18 cellular contexts compared by ENCODE assay signal in the genomic region with DNA sequence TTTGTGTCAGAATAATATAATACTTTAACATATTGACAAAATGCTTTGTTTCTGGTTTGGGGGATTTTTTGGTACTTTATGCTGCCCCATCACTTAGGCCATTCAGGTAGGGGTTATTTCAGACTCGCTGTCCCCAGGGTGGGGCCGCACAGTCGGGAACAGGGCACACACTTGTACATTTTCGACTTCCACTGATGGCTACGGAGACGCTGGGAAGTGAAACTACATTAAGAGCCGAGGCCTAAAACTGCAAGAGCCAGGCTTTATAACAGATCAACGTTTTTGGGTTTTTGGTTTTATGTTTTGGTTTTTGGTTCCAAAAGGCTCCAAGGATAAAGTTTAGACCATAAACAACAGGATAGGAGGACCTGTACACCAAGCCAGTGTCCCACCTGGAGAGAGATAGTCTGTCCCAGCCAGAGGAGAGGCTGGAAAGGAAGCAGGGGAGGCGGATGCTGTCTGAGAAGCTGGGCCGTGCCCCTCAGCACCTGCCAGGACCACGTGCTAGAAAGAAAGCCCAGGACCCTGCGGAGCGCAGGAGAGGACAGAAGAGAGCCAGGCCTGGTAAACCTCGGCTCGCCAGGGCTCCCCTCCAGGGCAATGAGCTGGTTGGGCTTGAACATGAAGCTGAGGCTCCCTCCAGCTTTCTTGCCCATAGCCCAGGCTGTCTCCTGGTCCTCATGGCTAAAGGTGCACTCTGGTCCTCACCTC.
DNase-seq lines count a peak whose midpoint lies in the region; ATAC-seq, FAIRE-seq and TF ChIP-seq lines count a peak whose summit lies in the region.
"Had no signal": no experiment of that assay in that cellular context is flagged by ENCODE, and none has a peak within 500 bp of the region (broad histone marks: within the 10 kb centered on the region; RNA-seq: fewer than 3 reads in every experiment).

No MANE protein-coding gene starts in this region.

- no peak overlapping the region for H3K27ac ChIP-seq in HEK293 (ENCODE audit: extremely low read depth, low read depth, low read length)
- H3K27ac ChIP-seq in endodermal cell (ENCODE audit: low read depth, low read length), result no peak overlapping the region
- peak overlapping the region; percentile 86 for H3K27ac ChIP-seq in smooth muscle cell (ENCODE audit: low read depth)
- H3K27ac ChIP-seq: pancreas, tibial nerve had no signal

- DNase-seq in NOMO-1 treated with DMSO at 0.1 percent for 48 hours (lab: John Stamatoyannopoulos, UW; ENCODE audit: unreplicated experiment) (peak; percentile 57), endodermal cell (peak; percentile 40), smooth muscle cell (lab: John Stamatoyannopoulos, UW; ENCODE audit: unreplicated experiment) (no peak), NCI-H1694 (lab: John Stamatoyannopoulos, UW) (no peak), H54 (ENCODE audit: insufficient read length, low spot score) (no peak)
- DNase-seq in activated naive CD8-positive, alpha-beta T cell treated with anti-CD3 and anti-CD28 coated beads, Interleukin-2, amount 50 U/mL, for 24 hours, result no peak
- DNase-seq: activated CD4-positive, alpha-beta T cell treated with anti-CD3 and anti-CD28 coated beads, Interleukin-2, amount 50 U/mL, for 1 hour; activated CD8-positive, alpha-beta memory T cell treated with anti-CD3 and anti-CD28 coated beads, Interleukin-2, amount 50 U/mL, for 48 hours; activated gamma-delta T cell; effector memory CD8-positive, alpha-beta T cell; left ventricle myocardium superior; NCI-H1436; pancreas; stimulated activated CD4-positive, alpha-beta T cell treated with anti-CD3 and anti-CD28 coated beads, Interleukin-2, amount 100 ng/mL, for 24 hours; T-cell had no signal

- no peaks in the 10 kb centered on the region for H3K27me3 Mint-ChIP-seq in endodermal cell (ENCODE audit: insufficient read depth)
- H3K27me3 Mint-ChIP-seq in activated naive CD8-positive, alpha-beta T cell treated with anti-CD3 and anti-CD28 coated beads, Interleukin-2, amount 50 U/mL, for 24 hours, result no peaks in the 10 kb centered on the region
- H3K27me3 Mint-ChIP-seq: effector memory CD8-positive, alpha-beta T cell; T-cell had no signal

- FAIRE-seq in H54 (lab: Jason Lieb, UNC), result no peak
- FAIRE-seq: pancreas had no signal

- no peaks in the 10 kb centered on the region for H3K36me3 Mint-ChIP-seq in endodermal cell (ENCODE audit: low read depth)
- no peaks in the 10 kb centered on the region for H3K36me3 Mint-ChIP-seq in activated naive CD8-positive, alpha-beta T cell treated with anti-CD3 and anti-CD28 coated beads, Interleukin-2, amount 50 U/mL, for 24 hours (ENCODE audit: low read depth)
- H3K36me3 Mint-ChIP-seq: T-cell had no signal

- H3K36me3 ChIP-seq in HEK293 (ENCODE audit: control insufficient read depth in 2 of 2, insufficient read depth in 1 of 2, low read length in 2 of 2) (no peaks in the 10 kb centered on the region), endodermal cell (ENCODE audit: control insufficient read depth, insufficient read depth, low read length) (no peaks in the 10 kb centered on the region), smooth muscle cell (ENCODE audit: low read depth) (no peaks in the 10 kb centered on the region)
- H3K36me3 ChIP-seq: pancreas, tibial nerve had no signal

- H3K9ac ChIP-seq in endodermal cell (ENCODE audit: extremely low read depth, low read length, poor library complexity, severe bottlenecking), result no peak overlapping the region
- H3K9ac ChIP-seq in smooth muscle cell (ENCODE audit: low read depth), result no peak overlapping the region

- no peak overlapping the region for H3K4me3 ChIP-seq in HEK293 (ENCODE audit: low read depth, low read length)
- H3K4me3 ChIP-seq in endodermal cell (ENCODE audit: low read length), result no peak overlapping the region
- H3K4me3 ChIP-seq in smooth muscle cell, result no peak overlapping the region
- H3K4me3 ChIP-seq: pancreas, tibial nerve had no signal

- TF ChIP-seq POLR2A in H54 (IDR thresholded peaks at IDR 0.05; ENCODE audit: low read depth, low read length), result no peak

- POLR2A ChIA-PET in HEK293 (lab: Yijun Ruan, JAX), result no interaction called here

- ATAC-seq in activated naive CD8-positive, alpha-beta T cell treated with anti-CD3 and anti-CD28 coated beads, Interleukin-2, amount 50 U/mL, for 24 hours, result no peak
- ATAC-seq: effector memory CD8-positive, alpha-beta T cell; left ventricle myocardium superior; pancreas; T-cell had no signal

- CTCF ChIA-PET in HEK293 (lab: Yijun Ruan, JAX), result no interaction called here

- no peaks in the 10 kb centered on the region for H3F3A ChIP-seq in smooth muscle cell (ENCODE audit: low read depth)

- H4K20me1 ChIP-seq in smooth muscle cell (ENCODE audit: low read depth), result no peaks in the 10 kb centered on the region

- H3K9me3 ChIP-seq in HEK293 (ENCODE audit: control insufficient read depth, insufficient read depth, low read depth, low read length) (no peaks in the 10 kb centered on the region), endodermal cell (ENCODE audit: control insufficient read depth, low read length) (no peaks in the 10 kb centered on the region), smooth muscle cell (replicated peaks; ENCODE audit: low read depth) (no peaks in the 10 kb centered on the region)
- H3K9me3 ChIP-seq: pancreas, tibial nerve had no signal

- no peak overlapping the region for H3K27ac Mint-ChIP-seq in endodermal cell
- H3K27ac Mint-ChIP-seq in activated naive CD8-positive, alpha-beta T cell treated with anti-CD3 and anti-CD28 coated beads, Interleukin-2, amount 50 U/mL, for 24 hours, result no peak overlapping the region
- H3K27ac Mint-ChIP-seq: effector memory CD8-positive, alpha-beta T cell; stimulated activated naive CD8-positive, alpha-beta T cell treated with anti-CD3 and anti-CD28 coated beads, Interleukin-15, Interleukin-2, amounts not matched to agents 100 ng/mL and 50 ng/mL, for 24 hours; T-cell had no signal

- no peak overlapping the region for H3K4me3 Mint-ChIP-seq in endodermal cell
- H3K4me3 Mint-ChIP-seq in activated naive CD8-positive, alpha-beta T cell treated with anti-CD3 and anti-CD28 coated beads, Interleukin-2, amount 50 U/mL, for 24 hours, result no peak overlapping the region
- H3K4me3 Mint-ChIP-seq: effector memory CD8-positive, alpha-beta T cell; stimulated activated naive CD8-positive, alpha-beta T cell treated with anti-CD3 and anti-CD28 coated beads, Interleukin-15, Interleukin-2, amounts not matched to agents 100 ng/mL and 50 ng/mL, for 24 hours; T-cell had no signal

- H3K4me1 ChIP-seq in HEK293 (ENCODE audit: control insufficient read depth, insufficient read depth, low read length) (no peaks in the 10 kb centered on the region), endodermal cell (ENCODE audit: control insufficient read depth, insufficient read depth, low read length) (no peaks in the 10 kb centered on the region), smooth muscle cell (ENCODE audit: low read depth) (peaks cover 5% of the 10 kb centered on the region)
- H3K4me1 ChIP-seq: pancreas, tibial nerve had no signal

- H3K4me2 ChIP-seq in smooth muscle cell, result peak overlapping the region; percentile 9

- no peak for TF ChIP-seq CTCF in HEK293 (tag by site-specific recombination; IDR thresholded peaks at IDR 0.05)
- no peak for TF ChIP-seq CTCF in endodermal cell (conservative IDR thresholded peaks at IDR 0.05)
- no peak for TF ChIP-seq CTCF in smooth muscle cell (IDR thresholded peaks at IDR 0.05; ENCODE audit: borderline replicate concordance, insufficient read depth, poor library complexity, severe bottlenecking)

- no peaks in the 10 kb centered on the region for H3K27me3 ChIP-seq in endodermal cell (ENCODE audit: control insufficient read depth, insufficient read depth, low read length, poor library complexity, severe bottlenecking)
- no peaks in the 10 kb centered on the region for H3K27me3 ChIP-seq in smooth muscle cell (ENCODE audit: low read depth)
- H3K27me3 ChIP-seq: pancreas, tibial nerve had no signal

- no peaks in the 10 kb centered on the region for H3K4me1 Mint-ChIP-seq in endodermal cell
- H3K4me1 Mint-ChIP-seq in activated naive CD8-positive, alpha-beta T cell treated with anti-CD3 and anti-CD28 coated beads, Interleukin-2, amount 50 U/mL, for 24 hours, result peaks cover 29% of the 10 kb centered on the region

- H2AFZ ChIP-seq in smooth muscle cell (ENCODE audit: low read depth), result no peak overlapping the region

- H3K9me3 Mint-ChIP-seq in endodermal cell, result no peaks in the 10 kb centered on the region
- no peaks in the 10 kb centered on the region for H3K9me3 Mint-ChIP-seq in activated naive CD8-positive, alpha-beta T cell treated with anti-CD3 and anti-CD28 coated beads, Interleukin-2, amount 50 U/mL, for 24 hours
- H3K9me3 Mint-ChIP-seq: effector memory CD8-positive, alpha-beta T cell; stimulated activated naive CD8-positive, alpha-beta T cell treated with anti-CD3 and anti-CD28 coated beads, Interleukin-15, Interleukin-2, amounts not matched to agents 100 ng/mL and 50 ng/mL, for 24 hours; T-cell had no signal

- H3K79me2 ChIP-seq in smooth muscle cell (ENCODE audit: low read depth), result no peaks in the 10 kb centered on the region

- WGBS in endodermal cell (ENCODE audit: insufficient coverage in 1 of 2, insufficient read length in 1 of 2), 2 experiments, result 88 to 95% methylated on average over 13 to 15 of the region's 15 CpGs
- 94% methylated on average over 15 of the region's 15 CpGs for WGBS in smooth muscle cell (ENCODE audit: low lambda C conversion rate)

TF ChIP-seq in HEK293, 187 proteins besides CTCF, POLR2A, EP300 and RAD21:
- TF ChIP-seq, protein P1, sequence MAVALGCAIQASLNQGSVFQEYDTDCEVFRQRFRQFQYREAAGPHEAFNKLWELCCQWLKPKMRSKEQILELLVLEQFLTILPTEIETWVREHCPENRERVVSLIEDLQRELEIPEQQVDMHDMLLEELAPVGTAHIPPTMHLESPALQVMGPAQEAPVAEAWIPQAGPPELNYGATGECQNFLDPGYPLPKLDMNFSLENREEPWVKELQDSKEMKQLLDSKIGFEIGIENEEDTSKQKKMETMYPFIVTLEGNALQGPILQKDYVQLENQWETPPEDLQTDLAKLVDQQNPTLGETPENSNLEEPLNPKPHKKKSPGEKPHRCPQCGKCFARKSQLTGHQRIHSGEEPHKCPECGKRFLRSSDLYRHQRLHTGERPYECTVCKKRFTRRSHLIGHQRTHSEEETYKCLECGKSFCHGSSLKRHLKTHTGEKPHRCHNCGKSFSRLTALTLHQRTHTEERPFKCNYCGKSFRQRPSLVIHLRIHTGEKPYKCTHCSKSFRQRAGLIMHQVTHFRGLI (tag by site-specific recombination; IDR thresholded peaks at IDR 0.05), result peak; percentile 80; the same call in 1 of the 2 replicates
- TF ChIP-seq ZNF626 (tag by site-specific recombination; IDR thresholded peaks at IDR 0.05), result no peak
TF ChIP-seq in HEK293: peak in this region for 1.

Comparison
In these comparisons a context has a peak if more than half of its experiments do, and no peak if none do; other contexts are left out.
1. DNase-seq: peak in NOMO-1 treated with DMSO at 0.1 percent for 48 hours (single experiment) and endodermal cell (single experiment); none in smooth muscle cell (single experiment), NCI-H1694 (single experiment), H54 (single experiment) and activated naive CD8-positive, alpha-beta T cell treated with anti-CD3 and anti-CD28 coated beads, Interleukin-2, amount 50 U/mL, for 24 hours (single experiment).